12 cellular contexts compared by ENCODE assay signal in genomic region chr9:114371343-114371985, GRCh38. TPM values are rescaled to one million over a fixed set of nuclear protein-coding genes. Genes with fewer than 3 reads are reported as not detected.
DNase-seq lines count a peak whose midpoint lies in the region; ATAC-seq lines count a peak whose summit lies in the region.
"Had no signal": no experiment of that assay in that cellular context is flagged by ENCODE, and none has a peak within 500 bp of the region (broad histone marks: within the 10 kb centered on the region; RNA-seq: fewer than 3 reads in every experiment).

No MANE protein-coding gene starts in this region.

- peaks cover 3% of the 10 kb centered on the region for H3K9me3 Mint-ChIP-seq in activated naive CD8-positive, alpha-beta T cell treated with anti-CD3 and anti-CD28 coated beads, Interleukin-2, amount 50 U/mL, for 24 hours

- no peaks in the 10 kb centered on the region for H3K79me1 ChIP-seq in mesendoderm (ENCODE audit: low read length)

- H3K27me3 Mint-ChIP-seq in activated naive CD8-positive, alpha-beta T cell treated with anti-CD3 and anti-CD28 coated beads, Interleukin-2, amount 50 U/mL, for 24 hours, result no peaks in the 10 kb centered on the region

- no peak overlapping the region for H2BK120ac ChIP-seq in mesendoderm (ENCODE audit: low read depth, low read length)

- H3K9me3 ChIP-seq in BLaER1 (no peaks in the 10 kb centered on the region), HUES64 (ENCODE audit: insufficient read depth, low read depth, low read length) (no peaks in the 10 kb centered on the region)

- H3K36me3 Mint-ChIP-seq in activated naive CD8-positive, alpha-beta T cell treated with anti-CD3 and anti-CD28 coated beads, Interleukin-2, amount 50 U/mL, for 24 hours (ENCODE audit: low read depth), result peaks cover 73% of the 10 kb centered on the region

- H3K4me2 ChIP-seq in BLaER1, result peak overlapping the region; percentile 98
- H3K4me2 ChIP-seq in mesendoderm (ENCODE audit: low read length), result no peak overlapping the region

- no peak overlapping the region for H2BK15ac ChIP-seq in mesendoderm (replicated peaks; ENCODE audit: low read depth)

- H3K56ac ChIP-seq in mesendoderm (ENCODE audit: low read length), result peak overlapping the region; percentile 89

- peak overlapping the region; percentile 84 for H3K27ac Mint-ChIP-seq in activated naive CD8-positive, alpha-beta T cell treated with anti-CD3 and anti-CD28 coated beads, Interleukin-2, amount 50 U/mL, for 24 hours

- no peaks in the 10 kb centered on the region for H3K79me2 ChIP-seq in mesendoderm (ENCODE audit: control insufficient read depth, insufficient read depth, low read length)

- H4K8ac ChIP-seq in mesendoderm (ENCODE audit: low read depth, low read length), result no peak overlapping the region

- peak overlapping the region; percentile 56 for H2BK5ac ChIP-seq in mesendoderm (ENCODE audit: low read length)

- H2AK5ac ChIP-seq in mesendoderm (ENCODE audit: low read length), result peak overlapping the region; percentile 34

- peaks cover 87% of the 10 kb centered on the region for H3K4me1 Mint-ChIP-seq in activated naive CD8-positive, alpha-beta T cell treated with anti-CD3 and anti-CD28 coated beads, Interleukin-2, amount 50 U/mL, for 24 hours

- no peaks in the 10 kb centered on the region for H4K20me1 ChIP-seq in BLaER1

- peak overlapping the region; percentile 55 for H3K18ac ChIP-seq in mesendoderm (ENCODE audit: low read length)

- WGBS in HUES64, result 90% methylated on average over 7 of the region's 7 CpGs
- no CpG with 5 or more reads among the region's 7 CpGs for WGBS in mesendoderm (ENCODE audit: extremely low coverage, insufficient coverage, low lambda C conversion rate)

- H3K4me3 ChIP-seq in BLaER1, result peak overlapping the region; percentile 57
- no peak overlapping the region for H3K4me3 ChIP-seq in HUES64 (ENCODE audit: low read length)
- no peak overlapping the region for H3K4me3 ChIP-seq in mesendoderm (ENCODE audit: low read length)

- H3K27me3 ChIP-seq in BLaER1 (no peaks in the 10 kb centered on the region), HUES64 (ENCODE audit: insufficient read depth, low read length) (no peaks in the 10 kb centered on the region), mesendoderm (ENCODE audit: insufficient read depth, low read length, poor library complexity) (no peaks in the 10 kb centered on the region)

- H3K4me1 ChIP-seq in BLaER1 (peaks cover 92% of the 10 kb centered on the region), HUES64 (ENCODE audit: insufficient read depth, low read length) (peaks cover 40% of the 10 kb centered on the region), mesendoderm (ENCODE audit: control insufficient read depth, low read depth, low read length) (peaks cover 23% of the 10 kb centered on the region)

- peak overlapping the region; percentile 28 for H3K4ac ChIP-seq in mesendoderm (ENCODE audit: low read depth, low read length)

- no peak for DNase-seq in activated naive CD8-positive, alpha-beta T cell treated with anti-CD3 and anti-CD28 coated beads, Interleukin-2, amount 50 U/mL, for 24 hours
- DNase-seq in mesendoderm (no peak), SK-N-DZ (ENCODE audit: low spot score) (no peak), dermis blood vessel endothelial cell (no peak)
- DNase-seq in effector CD4-positive, alpha-beta T cell, result no peak
- DNase-seq: COR-L47, left cardiac atrium, NCI-H1105, retina had no signal

- H3K27ac ChIP-seq in BLaER1, result peak overlapping the region; percentile 100
- peak overlapping the region; percentile 93; the same call in 1 of the 2 replicates for H3K27ac ChIP-seq in HUES64 (ENCODE audit: low read depth, low read length)
- H3K27ac ChIP-seq in mesendoderm (ENCODE audit: low read depth, low read length), result peak overlapping the region; percentile 80

- H3K36me3 ChIP-seq in BLaER1, result peaks cover 51% of the 10 kb centered on the region
- peaks cover 19% of the 10 kb centered on the region for H3K36me3 ChIP-seq in HUES64 (ENCODE audit: insufficient read depth, low read length)
- H3K36me3 ChIP-seq in mesendoderm (ENCODE audit: control insufficient read depth, insufficient read depth, low read length), result no peaks in the 10 kb centered on the region

- H3K9ac ChIP-seq in BLaER1 (peak overlapping the region; percentile 93), HUES64 (ENCODE audit: low read depth, low read length) (no peak overlapping the region), mesendoderm (ENCODE audit: low read length) (no peak overlapping the region)

- ATAC-seq in activated naive CD8-positive, alpha-beta T cell treated with anti-CD3 and anti-CD28 coated beads, Interleukin-2, amount 50 U/mL, for 24 hours, result no peak
- ATAC-seq in HG03460 (IDR thresholded peaks at IDR 0.05; ENCODE audit: unreplicated experiment), result no peak

- peak overlapping the region; percentile 20 for H3K23ac ChIP-seq in mesendoderm (ENCODE audit: low read length)

- H4K5ac ChIP-seq in mesendoderm (ENCODE audit: low read length), result no peak overlapping the region

- peak overlapping the region; percentile 70 for H3K4me3 Mint-ChIP-seq in activated naive CD8-positive, alpha-beta T cell treated with anti-CD3 and anti-CD28 coated beads, Interleukin-2, amount 50 U/mL, for 24 hours

RNA-seq across cellular contexts. Expression of gene AKNA, which starts 16.3 kb away (rescaled TPM):
- polyA plus RNA-seq in HUES64 (2013, experiment 1 of 2), result 17.8 TPM
- polyA plus RNA-seq in HUES64 (2013, experiment 2 of 2), result 18.9 TPM
- polyA plus RNA-seq in mesendoderm (2013, experiment 1 of 2), result 9.6 TPM
- 10.0 TPM for polyA plus RNA-seq in mesendoderm (2013, experiment 2 of 2)
- 3.1 and 3.2 TPM in 2 replicates for polyA plus RNA-seq in SK-N-DZ (2014; cell fraction: cytosol; rRNA removed)
- 1.9 and 7.9 TPM in 2 replicates for polyA plus RNA-seq in SK-N-DZ (2014; cell fraction: nucleus; rRNA removed)
- 2.0 and 3.6 TPM in 2 replicates for total RNA-seq in dermis blood vessel endothelial cell

RNA-seq across cellular contexts. Expression of gene ORM2, which starts 41.8 kb away (rescaled TPM):
- polyA plus RNA-seq in HUES64 (2013, experiment 1 of 2), result 1.3 TPM
- 0.82 TPM for polyA plus RNA-seq in HUES64 (2013, experiment 2 of 2)
- polyA plus RNA-seq in mesendoderm (2013, experiment 1 of 2), result 0.29 TPM
- polyA plus RNA-seq in mesendoderm (2013, experiment 2 of 2), result 0.24 TPM
- not detected in 2 replicates for polyA plus RNA-seq in SK-N-DZ (2014; cell fraction: cytosol; rRNA removed)
- not detected in 2 replicates for polyA plus RNA-seq in SK-N-DZ (2014; cell fraction: nucleus; rRNA removed)
- total RNA-seq in dermis blood vessel endothelial cell, result not detected in 2 replicates

RNA-seq across cellular contexts. Expression of gene ORM1, which starts 48.6 kb away (rescaled TPM):
- polyA plus RNA-seq in HUES64 (2013, experiment 1 of 2), result not detected
- polyA plus RNA-seq in HUES64 (2013, experiment 2 of 2), result not detected
- polyA plus RNA-seq in mesendoderm (2013, experiment 1 of 2), result not detected
- not detected for polyA plus RNA-seq in mesendoderm (2013, experiment 2 of 2)
- polyA plus RNA-seq in SK-N-DZ (2014; cell fraction: cytosol; rRNA removed), result not detected in 2 replicates
- polyA plus RNA-seq in SK-N-DZ (2014; cell fraction: nucleus; rRNA removed), result not detected in 2 replicates
- not detected in 2 replicates for total RNA-seq in dermis blood vessel endothelial cell
